27 cellular contexts compared by ENCODE assay signal in genomic region chr16:80687606-80688005, GRCh38.
"Had no signal": no experiment of that assay in that cellular context is flagged by ENCODE, and none has a peak within 500 bp of the region (broad histone marks: within the 10 kb centered on the region; RNA-seq: fewer than 3 reads in every experiment).

No MANE protein-coding gene starts in this region.

- H3K27ac ChIP-seq: breast epithelium, colonic mucosa, epithelial cell of prostate, esophagus squamous epithelium, gastrocnemius medialis, neutrophil, pancreas, psoas muscle, right atrium auricular region, suprapubic skin, tibial artery, VCaP had no signal

- ATAC-seq: activated T-cell treated with anti-CD3 and anti-CD28 coated beads, Interleukin-2, amount 50 U/mL, for 72 hours; gastrocnemius medialis; pancreas; psoas muscle; stimulated activated naive B cell treated with anti-CD40 and anti-IgM and Interleukin-4, amounts not matched to agents 10 μg/mL and 1 μg/mL and 100 μg/mL, for 72 hours had no signal

- H3K4me3 ChIP-seq: breast epithelium, colonic mucosa, esophagus squamous epithelium, gastrocnemius medialis, pancreas, psoas muscle, right atrium auricular region, suprapubic skin, tibial artery had no signal

- H3K9me3 ChIP-seq: breast epithelium, colonic mucosa, esophagus squamous epithelium, gastrocnemius medialis, neutrophil, pancreas, psoas muscle, right atrium auricular region, suprapubic skin, tibial artery had no signal

- H3K36me3 ChIP-seq: breast epithelium, colonic mucosa, gastrocnemius medialis, pancreas, right atrium auricular region, suprapubic skin had no signal

- H3K27me3 ChIP-seq: breast epithelium, colonic mucosa, esophagus squamous epithelium, gastrocnemius medialis, neutrophil, pancreas, right atrium auricular region, suprapubic skin, tibial artery had no signal

- H3K4me1 ChIP-seq: breast epithelium, colonic mucosa, esophagus squamous epithelium, gastrocnemius medialis, pancreas, psoas muscle, right atrium auricular region, suprapubic skin, tibial artery had no signal

- DNase-seq: activated CD4-positive, alpha-beta T cell treated with anti-CD3 and anti-CD28 coated beads for 4 hours; activated CD4-positive, alpha-beta T cell treated with anti-CD3 and anti-CD28 coated beads, Interleukin-2, amount 50 U/mL, for 4 hours; activated naive CD4-positive, alpha-beta T cell treated with Interleukin-2 at 50 U/mL for 16 hours; activated T-cell treated with anti-CD3 and anti-CD28 coated beads for 4 hours; activated T-cell treated with anti-CD3 and anti-CD28 coated beads, Interleukin-2, amount 50 U/mL, for 72 hours; amniotic stem cell; colonic mucosa; effector CD8-positive, alpha-beta T cell; esophagus squamous epithelium; gastrocnemius medialis; glutamatergic neuron; hypothalamus; immature natural killer cell; naive B cell; nephron progenitor cell; pancreas; psoas muscle; stimulated activated CD4-positive, alpha-beta T cell treated with anti-CD3 and anti-CD28 coated beads, Interleukin-15, amount 100 ng/mL, for 24 hours; stimulated activated CD4-positive, alpha-beta T cell treated with anti-CD3 and anti-CD28 coated beads, Interleukin-2, amount 100 ng/mL, for 24 hours; stimulated activated naive B cell treated with anti-CD40 and anti-IgM and Interleukin-4, amounts not matched to agents 10 μg/mL and 1 μg/mL and 100 μg/mL, for 72 hours; tibial artery had no signal
